In genomic region chrX:14351889-14352288, GRCh38 we compare ENCODE assay signal across 21 cellular contexts.
DNase-seq lines count a peak whose midpoint lies in the region; ATAC-seq lines count a peak whose summit lies in the region.
"Had no signal": no experiment of that assay in that cellular context is flagged by ENCODE, and none has a peak within 500 bp of the region (broad histone marks: within the 10 kb centered on the region; RNA-seq: fewer than 3 reads in every experiment).

No MANE protein-coding gene starts in this region.

- no peaks in the 10 kb centered on the region for H3K79me2 ChIP-seq in mesendoderm (ENCODE audit: control insufficient read depth, insufficient read depth, low read length)
- H3K79me2 ChIP-seq: parathyroid adenoma had no signal

- H3K4me3 Mint-ChIP-seq in activated naive CD4-positive, alpha-beta T cell treated with anti-CD3 and anti-CD28 coated beads, Interleukin-2, amount 10 ng/mL, durations not matched to agents 7 days and 5 days, result no peak overlapping the region
- H3K4me3 Mint-ChIP-seq: activated CD4-positive, alpha-beta T cell treated with anti-CD3 and anti-CD28 coated beads, Interleukin-2, amount 10 ng/mL, durations not matched to agents 7 days and 5 days; immature natural killer cell; stimulated activated naive B cell treated with anti-CD40 and anti-IgM and Interleukin-4, amounts not matched to agents 10 μg/mL and 1 μg/mL and 100 μg/mL, for 72 hours had no signal

- CTCF ChIA-PET in activated naive CD4-positive, alpha-beta T cell treated with anti-CD3 and anti-CD28 coated beads, Interleukin-2, amount 10 ng/mL, durations not matched to agents 7 days and 5 days (lab: Charles Lee), result no interaction called here

- no peak overlapping the region for H2AK5ac ChIP-seq in mesendoderm (ENCODE audit: low read length)

- no peaks in the 10 kb centered on the region for H3K9me3 ChIP-seq in HUES64 (ENCODE audit: insufficient read depth, low read depth, low read length)
- H3K9me3 ChIP-seq: Caco-2, esophagus squamous epithelium, tibial artery had no signal

- H3K27ac ChIP-seq in HUES64 (ENCODE audit: low read depth, low read length) (peak overlapping the region; percentile 67; the same call in 1 of the 2 replicates), mesendoderm (ENCODE audit: low read depth, low read length) (no peak overlapping the region)
- H3K27ac ChIP-seq: esophagus squamous epithelium, parathyroid adenoma, tibial artery had no signal

- no peaks in the 10 kb centered on the region for H3K36me3 ChIP-seq in HUES64 (ENCODE audit: insufficient read depth, low read length)
- H3K36me3 ChIP-seq in mesendoderm (ENCODE audit: control insufficient read depth, insufficient read depth, low read length), result no peaks in the 10 kb centered on the region
- H3K36me3 ChIP-seq: esophagus squamous epithelium, tibial artery had no signal

- H4K8ac ChIP-seq in mesendoderm (ENCODE audit: low read depth, low read length), result no peak overlapping the region

- no peaks in the 10 kb centered on the region for H3K36me3 Mint-ChIP-seq in activated naive CD4-positive, alpha-beta T cell treated with anti-CD3 and anti-CD28 coated beads, Interleukin-2, amount 10 ng/mL, durations not matched to agents 7 days and 5 days
- H3K36me3 Mint-ChIP-seq: immature natural killer cell; stimulated activated naive B cell treated with anti-CD40 and anti-IgM and Interleukin-4, amounts not matched to agents 10 μg/mL and 1 μg/mL and 100 μg/mL, for 72 hours had no signal

- no peaks in the 10 kb centered on the region for H3K9me3 Mint-ChIP-seq in activated naive CD4-positive, alpha-beta T cell treated with anti-CD3 and anti-CD28 coated beads, Interleukin-2, amount 10 ng/mL, durations not matched to agents 7 days and 5 days
- H3K9me3 Mint-ChIP-seq: activated CD4-positive, alpha-beta T cell treated with anti-CD3 and anti-CD28 coated beads, Interleukin-2, amount 10 ng/mL, durations not matched to agents 7 days and 5 days had no signal

- H2BK120ac ChIP-seq in mesendoderm (ENCODE audit: low read depth, low read length), result no peak overlapping the region

- no peak overlapping the region for H4K5ac ChIP-seq in mesendoderm (ENCODE audit: low read length)

- ATAC-seq in HG03460 (IDR thresholded peaks at IDR 0.05; ENCODE audit: unreplicated experiment), result no peak
- no peak for ATAC-seq in stimulated activated naive CD8-positive, alpha-beta T cell treated with anti-CD3 and anti-CD28 coated beads, Interleukin-15, Interleukin-2, amounts not matched to agents 100 U/mL and 50 U/mL, for 24 hours
- ATAC-seq: stimulated activated naive B cell treated with anti-CD40 and anti-IgM and Interleukin-4, amounts not matched to agents 10 μg/mL and 1 μg/mL and 100 μg/mL, for 72 hours had no signal

- H2BK5ac ChIP-seq in mesendoderm (ENCODE audit: low read length), result no peak overlapping the region

- H3K27me3 Mint-ChIP-seq in activated naive CD4-positive, alpha-beta T cell treated with anti-CD3 and anti-CD28 coated beads, Interleukin-2, amount 10 ng/mL, durations not matched to agents 7 days and 5 days, result no peaks in the 10 kb centered on the region
- H3K27me3 Mint-ChIP-seq: activated CD4-positive, alpha-beta T cell treated with anti-CD3 and anti-CD28 coated beads, Interleukin-2, amount 10 ng/mL, durations not matched to agents 7 days and 5 days had no signal

- H3K4me1 ChIP-seq in HUES64 (ENCODE audit: insufficient read depth, low read length) (peaks cover 15% of the 10 kb centered on the region), mesendoderm (ENCODE audit: control insufficient read depth, low read depth, low read length) (no peaks in the 10 kb centered on the region)
- H3K4me1 ChIP-seq: Caco-2, esophagus squamous epithelium, parathyroid adenoma, tibial artery had no signal

- H3K27me3 ChIP-seq in HUES64 (ENCODE audit: insufficient read depth, low read length), result no peaks in the 10 kb centered on the region
- H3K27me3 ChIP-seq in mesendoderm (ENCODE audit: insufficient read depth, low read length, poor library complexity), result no peaks in the 10 kb centered on the region
- H3K27me3 ChIP-seq: esophagus squamous epithelium, tibial artery had no signal

- no peak overlapping the region for H3K4ac ChIP-seq in mesendoderm (ENCODE audit: low read depth, low read length)

- 19% methylated on average over 4 of the region's 4 CpGs for WGBS in HUES64
- WGBS in mesendoderm (ENCODE audit: extremely low coverage, insufficient coverage, low lambda C conversion rate), result no CpG with 5 or more reads among the region's 4 CpGs

- no peak overlapping the region for H3K4me3 ChIP-seq in HUES64 (ENCODE audit: low read length)
- H3K4me3 ChIP-seq in mesendoderm (ENCODE audit: low read length), result no peak overlapping the region
- H3K4me3 ChIP-seq: esophagus squamous epithelium, tibial artery had no signal

- no peaks in the 10 kb centered on the region for H3K4me1 Mint-ChIP-seq in activated naive CD4-positive, alpha-beta T cell treated with anti-CD3 and anti-CD28 coated beads, Interleukin-2, amount 10 ng/mL, durations not matched to agents 7 days and 5 days
- H3K4me1 Mint-ChIP-seq: activated CD4-positive, alpha-beta T cell treated with anti-CD3 and anti-CD28 coated beads, Interleukin-2, amount 10 ng/mL, durations not matched to agents 7 days and 5 days; immature natural killer cell; stimulated activated naive B cell treated with anti-CD40 and anti-IgM and Interleukin-4, amounts not matched to agents 10 μg/mL and 1 μg/mL and 100 μg/mL, for 72 hours had no signal

- peak; percentile 60 for DNase-seq in DMS153 (lab: John Stamatoyannopoulos, UW)
- peak; percentile 54 for DNase-seq in NCI-H748 treated with DMSO at 0.1 percent for 48 hours (lab: John Stamatoyannopoulos, UW)
- DNase-seq in mesendoderm, result peak; percentile 57
- no peak for DNase-seq in activated naive CD4-positive, alpha-beta T cell treated with anti-CD3 and anti-CD28 coated beads, Interleukin-2, amount 10 ng/mL, durations not matched to agents 7 days and 5 days
- no peak for DNase-seq in stimulated activated naive CD8-positive, alpha-beta T cell treated with anti-CD3 and anti-CD28 coated beads, Interleukin-15, Interleukin-2, amounts not matched to agents 100 U/mL and 50 U/mL, for 24 hours
- DNase-seq: activated CD4-positive, alpha-beta T cell treated with anti-CD3 and anti-CD28 coated beads, Interleukin-2, amount 10 ng/mL, durations not matched to agents 7 days and 5 days; activated CD8-positive, alpha-beta memory T cell treated with anti-CD3 and anti-CD28 coated beads, Interleukin-2, amount 50 U/mL, for 48 hours; activated gamma-delta T cell; Caco-2; central memory CD4-positive, alpha-beta T cell; esophagus squamous epithelium; immature natural killer cell; NCI-H1105 treated with DMSO at 0.1 percent for 48 hours; NCI-H510A treated with DMSO at 0.1 percent for 48 hours; SHP77; stimulated activated naive B cell treated with anti-CD40 and anti-IgM and Interleukin-4, amounts not matched to agents 10 μg/mL and 1 μg/mL and 100 μg/mL, for 72 hours; T-helper 1 cell; tibial artery had no signal

- no peak overlapping the region for H3K23ac ChIP-seq in mesendoderm (ENCODE audit: low read length)

- no peak overlapping the region for H3K27ac Mint-ChIP-seq in activated naive CD4-positive, alpha-beta T cell treated with anti-CD3 and anti-CD28 coated beads, Interleukin-2, amount 10 ng/mL, durations not matched to agents 7 days and 5 days
- H3K27ac Mint-ChIP-seq: activated CD4-positive, alpha-beta T cell treated with anti-CD3 and anti-CD28 coated beads, Interleukin-2, amount 10 ng/mL, durations not matched to agents 7 days and 5 days; immature natural killer cell; stimulated activated naive B cell treated with anti-CD40 and anti-IgM and Interleukin-4, amounts not matched to agents 10 μg/mL and 1 μg/mL and 100 μg/mL, for 72 hours had no signal

- no peak overlapping the region for H3K18ac ChIP-seq in mesendoderm (ENCODE audit: low read length)

- no peaks in the 10 kb centered on the region for H3K79me1 ChIP-seq in mesendoderm (ENCODE audit: low read length)

- no peak overlapping the region for H3K4me2 ChIP-seq in mesendoderm (ENCODE audit: low read length)

- peak overlapping the region; percentile 30 for H3K56ac ChIP-seq in mesendoderm (ENCODE audit: low read length)

- no peak overlapping the region for H2BK15ac ChIP-seq in mesendoderm (replicated peaks; ENCODE audit: low read depth)

- H3K9ac ChIP-seq in HUES64 (ENCODE audit: low read depth, low read length), result no peak overlapping the region; the same call in 1 of the 2 replicates
- H3K9ac ChIP-seq in mesendoderm (ENCODE audit: low read length), result no peak overlapping the region
- H3K9ac ChIP-seq: parathyroid adenoma had no signal

Comparison
In these comparisons a context has a peak if more than half of its experiments do, and no peak if none do; other contexts are left out.
1. DNase-seq: peak in DMS153 (single experiment), NCI-H748 treated with DMSO at 0.1 percent for 48 hours (single experiment) and mesendoderm (single experiment); none in activated naive CD4-positive, alpha-beta T cell treated with anti-CD3 and anti-CD28 coated beads, Interleukin-2, amount 10 ng/mL, durations not matched to agents 7 days and 5 days (single experiment) and stimulated activated naive CD8-positive, alpha-beta T cell treated with anti-CD3 and anti-CD28 coated beads, Interleukin-15, Interleukin-2, amounts not matched to agents 100 U/mL and 50 U/mL, for 24 hours (single experiment).